Comparison of ENCODE assay signal across 9 cellular contexts in the genomic region with DNA sequence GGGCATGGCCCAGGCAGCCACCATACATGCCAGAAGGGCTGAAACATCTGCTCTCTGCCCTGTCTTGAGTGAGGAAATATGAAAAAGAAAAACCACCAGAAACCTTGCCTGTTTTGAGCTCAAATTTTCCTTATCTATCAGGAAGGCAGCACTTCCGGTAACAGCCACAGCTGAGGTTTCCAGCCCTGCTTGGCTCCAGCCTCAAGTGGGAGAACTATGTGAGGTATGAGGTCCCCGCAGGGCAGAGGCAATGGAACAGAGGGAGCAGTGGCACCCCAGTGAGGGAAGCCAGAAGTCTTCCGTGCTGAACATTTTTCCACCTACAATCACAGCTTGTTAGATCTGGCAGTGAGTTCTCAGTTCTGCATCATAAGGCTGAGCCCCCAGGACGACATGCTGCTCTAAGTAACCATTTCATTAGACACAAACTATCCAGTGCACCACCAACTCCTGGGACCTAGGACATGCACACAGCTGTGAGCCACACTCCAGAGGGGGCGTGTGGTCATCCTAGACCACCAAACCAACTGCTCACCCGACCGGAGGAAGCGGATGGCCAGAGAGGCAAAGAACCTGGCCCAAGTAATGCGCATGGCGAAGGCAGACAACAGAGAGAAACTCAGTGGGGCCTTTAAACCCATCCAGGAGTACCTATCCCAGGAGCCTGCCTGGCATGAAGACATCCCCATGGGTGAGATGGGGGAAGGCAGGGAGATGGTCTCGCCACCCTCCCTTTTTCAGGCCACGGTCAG. TPM values are rescaled to one million over a fixed set of nuclear protein-coding genes. Genes with fewer than 3 reads are reported as not detected.
DNase-seq lines count a peak whose midpoint lies in the region; TF ChIP-seq lines count a peak whose summit lies in the region.
"Had no signal": no experiment of that assay in that cellular context is flagged by ENCODE, and none has a peak within 500 bp of the region (broad histone marks: within the 10 kb centered on the region; RNA-seq: fewer than 3 reads in every experiment).

No MANE protein-coding gene starts in this region.

- H3K4me1 ChIP-seq in mesenchymal stem cell (ENCODE audit: control insufficient read depth, insufficient read depth, low read depth, low read length): peaks cover 90% of the 10 kb centered on the region

- H3K9me3 ChIP-seq in mesenchymal stem cell (ENCODE audit: control insufficient read depth, low read length): no peaks in the 10 kb centered on the region

- H3K27ac ChIP-seq in mesenchymal stem cell (ENCODE audit: low read length, poor library complexity, severe bottlenecking): peak overlapping the region; percentile 98
- H3K27ac ChIP-seq: epithelial cell of prostate had no signal

- H2AK5ac ChIP-seq in mesenchymal stem cell (ENCODE audit: low read length, severe bottlenecking): peak overlapping the region; percentile 92

- peak overlapping the region; percentile 79 for H4K8ac ChIP-seq in mesenchymal stem cell (ENCODE audit: low read length)

- H2AFZ ChIP-seq in mesenchymal stem cell (ENCODE audit: low read depth, low read length): no peak overlapping the region

- H4K91ac ChIP-seq in mesenchymal stem cell (ENCODE audit: low read length): peak overlapping the region; percentile 76

- H3K36me3 ChIP-seq in mesenchymal stem cell (ENCODE audit: control insufficient read depth in 1 of 2, insufficient read depth in 2 of 2, low read depth in 1 of 2, low read length in 2 of 2): peaks cover 65 to 87% of the 10 kb centered on the region in 2 experiments

- H3K4me3 ChIP-seq in cardiac fibroblast (replicated peaks in 1 of 2; ENCODE audit: low read depth in 2 of 2, low read length in 2 of 2) (no peak overlapping the region), mesenchymal stem cell (ENCODE audit: insufficient read depth in 1 of 2, low read depth in 1 of 2, low read length in 2 of 2) (no peak overlapping the region)

- peak overlapping the region; percentile 86 for H2BK5ac ChIP-seq in mesenchymal stem cell (ENCODE audit: low read depth, low read length, poor library complexity, severe bottlenecking)

- peak overlapping the region; percentile 48 to 53 for H3K4ac ChIP-seq in mesenchymal stem cell (ENCODE audit: low read depth in 1 of 2, low read length in 2 of 2)

- peak overlapping the region; percentile 61 to 68 for H2BK12ac ChIP-seq in mesenchymal stem cell (ENCODE audit: low read length in 2 of 2)

- no peak overlapping the region for H2BK15ac ChIP-seq in mesenchymal stem cell (ENCODE audit: low read depth, poor library complexity, severe bottlenecking)

- H3K9ac ChIP-seq in mesenchymal stem cell (ENCODE audit: low read length): peak overlapping the region; percentile 39

- peak overlapping the region; percentile 3 for H3K4me2 ChIP-seq in mesenchymal stem cell (ENCODE audit: low read length, poor library complexity, severe bottlenecking)

- no peaks in the 10 kb centered on the region for H3K27me3 ChIP-seq in mesenchymal stem cell (ENCODE audit: control insufficient read depth in 1 of 2, insufficient read depth in 1 of 2, low read length in 2 of 2)

- H3K23ac ChIP-seq in mesenchymal stem cell (ENCODE audit: low read length in 2 of 2): no peak overlapping the region

- no peak for TF ChIP-seq CTCF in cardiac fibroblast (IDR thresholded peaks at IDR 0.05; ENCODE audit: low read depth, low read length)

- peaks cover 3% of the 10 kb centered on the region for H3K79me1 ChIP-seq in mesenchymal stem cell (replicated peaks; ENCODE audit: low read length, poor library complexity, severe bottlenecking)

- peak overlapping the region; percentile 43 for H2BK120ac ChIP-seq in mesenchymal stem cell (ENCODE audit: low read depth, low read length)

- WGBS in mesenchymal stem cell: 72% methylated on average over 12 of the region's 12 CpGs

- H3K14ac ChIP-seq in mesenchymal stem cell (ENCODE audit: low read length in 2 of 2): peak overlapping the region in 1 of 2 experiments; percentile 62

- peak; percentile 71 for DNase-seq in stimulated activated CD4-positive, alpha-beta T cell treated with anti-CD3 and anti-CD28 coated beads, Interleukin-15, amount 100 ng/mL, for 24 hours
- DNase-seq in stimulated activated CD4-positive, alpha-beta T cell treated with anti-CD3 and anti-CD28 coated beads, Interleukin-1b, Interleukin-23, amount 100 ng/mL, for 48 hours: no peak
- peak; percentile 86 to 98 for DNase-seq in cardiac fibroblast (ENCODE audit: low read depth in 2 of 2)
- DNase-seq in mesenchymal stem cell: peak; percentile 88
- no peak for DNase-seq in superior temporal gyrus (ENCODE audit: extremely low spot score)
- no peak for DNase-seq in COLO668 (lab: John Stamatoyannopoulos, UW; ENCODE audit: unreplicated experiment)
- no peak for DNase-seq in NCI-H82 (lab: John Stamatoyannopoulos, UW)
- no peak for DNase-seq in HT-29 (ENCODE audit: low spot score)

- H3K18ac ChIP-seq in mesenchymal stem cell (ENCODE audit: low read depth in 1 of 2, low read length in 2 of 2): peak overlapping the region; percentile 74

RNA-seq across cellular contexts. Expression of a gene that starts 22.6 kb away (rescaled TPM):
- 208 TPM for polyA plus RNA-seq in mesenchymal stem cell (2013, experiment 1 of 2)
- 215 TPM for polyA plus RNA-seq in mesenchymal stem cell (2013, experiment 2 of 2)
- 306 and 310 TPM in 2 replicates for total RNA-seq in HT-29 (2014; rRNA removed; shearing (Covaris generic))

Comparison
In these comparisons a context has a peak if more than half of its experiments do, and no peak if none do; other contexts are left out.
1. DNase-seq: peak in stimulated activated CD4-positive, alpha-beta T cell treated with anti-CD3 and anti-CD28 coated beads, Interleukin-15, amount 100 ng/mL, for 24 hours (single experiment), cardiac fibroblast (2 of 2) and mesenchymal stem cell (single experiment); none in stimulated activated CD4-positive, alpha-beta T cell treated with anti-CD3 and anti-CD28 coated beads, Interleukin-1b, Interleukin-23, amount 100 ng/mL, for 48 hours (single experiment), superior temporal gyrus (single experiment), COLO668 (single experiment), NCI-H82 (single experiment) and HT-29 (single experiment).